8 cellular contexts compared by ENCODE assay signal in the genomic region with DNA sequence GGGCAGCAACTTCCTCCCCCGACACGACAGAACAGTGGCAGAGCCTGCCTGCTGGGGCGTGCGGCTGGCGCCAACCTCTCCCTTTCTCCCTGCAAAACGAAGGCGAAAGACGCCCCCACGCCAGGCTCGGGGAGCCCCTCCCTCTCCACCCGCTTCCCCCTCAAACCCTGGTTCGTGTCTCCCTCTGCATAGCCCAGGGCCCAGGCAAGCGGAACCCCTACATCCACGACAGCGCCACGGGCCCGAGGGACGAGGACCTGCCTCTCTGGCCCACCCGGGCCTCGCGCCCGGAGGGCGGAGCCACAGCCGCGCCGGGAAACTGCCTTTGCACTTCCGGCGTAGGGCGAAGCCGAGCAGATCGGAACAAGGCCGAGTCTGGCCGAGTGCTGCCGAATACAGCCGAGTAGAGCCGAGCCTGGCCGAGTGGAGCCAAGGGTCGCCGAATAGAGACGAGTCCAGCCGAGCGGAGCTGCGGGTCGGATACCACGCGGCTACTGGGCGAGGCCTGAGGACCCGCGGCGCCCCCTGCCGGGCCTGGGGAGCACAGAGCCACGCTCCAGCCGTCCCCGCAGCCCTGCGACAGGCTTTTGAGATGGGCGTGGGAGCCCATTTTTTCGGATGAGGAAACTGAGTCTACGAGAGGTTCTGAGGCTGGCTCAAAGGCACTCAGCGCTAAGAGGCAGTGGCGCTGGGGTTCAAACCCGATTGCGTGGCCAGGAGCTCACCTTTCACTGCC. TPM values are rescaled to one million over a fixed set of nuclear protein-coding genes. Genes with fewer than 3 reads are reported as not detected.
DNase-seq lines count a peak whose midpoint lies in the region; ATAC-seq and TF ChIP-seq lines count a peak whose summit lies in the region.

No MANE protein-coding gene starts in this region.

- peak; percentile 85 for ATAC-seq in GM21390 (IDR thresholded peaks at IDR 0.05; ENCODE audit: unreplicated experiment)

- H3K9me3 ChIP-seq in HUES48 (ENCODE audit: control insufficient read depth, insufficient read depth, low read length) = no peaks in the 10 kb centered on the region
- no peaks in the 10 kb centered on the region for H3K9me3 ChIP-seq in NT2/D1 (ENCODE audit: insufficient read depth, low read length)

- DNase-seq in Calu3 = peak; percentile 98
- peak; percentile 94 for DNase-seq in NT2/D1 (ENCODE audit: low read depth, low spot score)
- DNase-seq in activated CD8-positive, alpha-beta memory T cell treated with anti-CD3 and anti-CD28 coated beads, Interleukin-2, amount 50 U/mL, for 4 hours = peak; percentile 99
- peak; percentile 100 for DNase-seq in endothelial cell (ENCODE audit: low spot score)
- peak; percentile 96 to 100 for DNase-seq in mesothelial cell of epicardium (ENCODE audit: low spot score in 2 of 2, unreplicated experiment in 2 of 2)
- DNase-seq in stimulated activated CD8-positive, alpha-beta memory T cell treated with anti-CD3 and anti-CD28 coated beads, Interleukin-15, amount 100 ng/mL, for 48 hours (ENCODE audit: low read depth in 2 of 2) = peak; percentile 99 to 100

- CTCF ChIA-PET in Calu3 (lab: Charles Lee) = interaction anchor here (0.5 to 1.2 kb wide), 16 partner anchors 9 to 256 kb away, joined by 3 to 12 read pairs (median 3); a partner anchor contains a TSS

- H3K9me3 Mint-ChIP-seq in Calu3 (ENCODE audit: low read depth, unreplicated experiment) = no peaks in the 10 kb centered on the region
- no peaks in the 10 kb centered on the region for H3K9me3 Mint-ChIP-seq in endothelial cell (ENCODE audit: unreplicated experiment)
- no peaks in the 10 kb centered on the region for H3K9me3 Mint-ChIP-seq in mesothelial cell of epicardium

- no peaks in the 10 kb centered on the region for H3K27me3 Mint-ChIP-seq in Calu3 (ENCODE audit: unreplicated experiment)
- peaks cover 4% of the 10 kb centered on the region for H3K27me3 Mint-ChIP-seq in endothelial cell (ENCODE audit: unreplicated experiment)
- no peaks in the 10 kb centered on the region for H3K27me3 Mint-ChIP-seq in mesothelial cell of epicardium (ENCODE audit: low read depth)

- H3K27ac Mint-ChIP-seq in Calu3 (ENCODE audit: unreplicated experiment) (peak overlapping the region; percentile 61), endothelial cell (ENCODE audit: unreplicated experiment) (peak overlapping the region; percentile 83), mesothelial cell of epicardium (peak overlapping the region; percentile 96)

- intact Hi-C loops in Calu3 (cut with micrococcal nuclease; ENCODE audit: unreplicated experiment) = loop anchor here (5.0 kb wide), 1 partner anchor 122 kb away; no protein-coding TSS in a partner anchor

- H3K27me3 ChIP-seq in HUES48 (ENCODE audit: control insufficient read depth, insufficient read depth, low read length) (no peaks in the 10 kb centered on the region), NT2/D1 (ENCODE audit: insufficient read depth, insufficient read length) (no peaks in the 10 kb centered on the region)

- H3K36me3 Mint-ChIP-seq in Calu3 (ENCODE audit: insufficient read depth, unreplicated experiment) = peaks cover 21% of the 10 kb centered on the region
- H3K36me3 Mint-ChIP-seq in endothelial cell (ENCODE audit: low read depth, unreplicated experiment) = peaks cover 5% of the 10 kb centered on the region
- H3K36me3 Mint-ChIP-seq in mesothelial cell of epicardium = no peaks in the 10 kb centered on the region

- H3K36me3 ChIP-seq in HUES48 (ENCODE audit: control insufficient read depth, insufficient read depth, low read length) (no peaks in the 10 kb centered on the region), NT2/D1 (ENCODE audit: insufficient read depth, insufficient read length, low read length) (no peaks in the 10 kb centered on the region)

- H3K4me3 ChIP-seq in HUES48 (ENCODE audit: low read depth, low read length) (peak overlapping the region; percentile 84), NT2/D1 (ENCODE audit: insufficient read length, low read depth) (peak overlapping the region; percentile 90)

- peak; percentile 82 for TF ChIP-seq CTCF in Calu3 (IDR thresholded peaks at IDR 0.05; ENCODE audit: unreplicated experiment)
- peak; percentile 82 for TF ChIP-seq CTCF in endothelial cell (IDR thresholded peaks at IDR 0.05; ENCODE audit: unreplicated experiment)
- peak; percentile 79 for TF ChIP-seq CTCF in mesothelial cell of epicardium (IDR thresholded peaks at IDR 0.05; ENCODE audit: unreplicated experiment)

- H3K4me1 Mint-ChIP-seq in Calu3 (ENCODE audit: low read depth, unreplicated experiment) (peaks cover 43% of the 10 kb centered on the region), endothelial cell (ENCODE audit: unreplicated experiment) (peaks cover 3% of the 10 kb centered on the region), mesothelial cell of epicardium (peaks cover 37% of the 10 kb centered on the region)

- no TSS peak for BruUV-seq in Calu3 (replicated peaks; lab: Mats Ljungman, UMichigan)

- peaks cover 3% of the 10 kb centered on the region; the same call in 1 of the 2 replicates for H3K4me1 ChIP-seq in HUES48 (ENCODE audit: control insufficient read depth, insufficient read depth, low read length)
- H3K4me1 ChIP-seq in NT2/D1 (ENCODE audit: insufficient read depth, insufficient read length) = peaks cover 21% of the 10 kb centered on the region

- H3K27ac ChIP-seq in HUES48 (ENCODE audit: low read depth, low read length) = peak overlapping the region; percentile 79

- H3K9ac ChIP-seq in HUES48 (ENCODE audit: low read depth, low read length) (peak overlapping the region; percentile 71), NT2/D1 (ENCODE audit: insufficient read length, low read depth) (peak overlapping the region; percentile 89)

- H3K4me3 Mint-ChIP-seq in Calu3 (ENCODE audit: low read depth, unreplicated experiment) (peak overlapping the region; percentile 85), endothelial cell (ENCODE audit: unreplicated experiment) (peak overlapping the region; percentile 42), mesothelial cell of epicardium (peak overlapping the region; percentile 77)

RNA-seq across cellular contexts. Expression of a gene that starts 11.2 kb away (rescaled TPM):
- total RNA-seq in Calu3 (2022) = 6.2 and 7.5 TPM in 2 replicates
- 32.7 TPM for total RNA-seq in endothelial cell (ENCODE audit: unreplicated experiment)
- 51.8 to 58.3 TPM (median 54.1 TPM) in 3 replicates for total RNA-seq in mesothelial cell of epicardium

RNA-seq across cellular contexts. Expression of a gene that starts 13.0 kb away (rescaled TPM):
- total RNA-seq in Calu3 (2022) = not detected in 2 replicates
- 0.13 TPM for total RNA-seq in endothelial cell (ENCODE audit: unreplicated experiment)
- 0.61 to 0.82 TPM (median 0.69 TPM) in 3 replicates for total RNA-seq in mesothelial cell of epicardium

RNA-seq across cellular contexts. Expression of a gene that starts 44.8 kb away (rescaled TPM):
- total RNA-seq in Calu3 (2022) (21.0 and 24.0 TPM in 2 replicates), endothelial cell (ENCODE audit: unreplicated experiment) (16.6 TPM), mesothelial cell of epicardium (6.3 to 6.5 TPM (median 6.4 TPM) in 3 replicates)

RNA-seq across cellular contexts. Expression of a gene that starts 49.6 kb away (rescaled TPM):
- total RNA-seq in Calu3 (2022) (not detected in 2 replicates), endothelial cell (ENCODE audit: unreplicated experiment) (0.51 TPM), mesothelial cell of epicardium (1.6 to 2.1 TPM (median 1.7 TPM) in 3 replicates)

Comparison
In these comparisons a context has a peak if more than half of its experiments do, and no peak if none do; other contexts are left out.
1. Peak in every context shown above with its lines: DNase-seq, ATAC-seq, H3K4me3 ChIP-seq and H3K27ac ChIP-seq.